ENCODE assay signal across 24 cellular contexts in the genomic region with DNA sequence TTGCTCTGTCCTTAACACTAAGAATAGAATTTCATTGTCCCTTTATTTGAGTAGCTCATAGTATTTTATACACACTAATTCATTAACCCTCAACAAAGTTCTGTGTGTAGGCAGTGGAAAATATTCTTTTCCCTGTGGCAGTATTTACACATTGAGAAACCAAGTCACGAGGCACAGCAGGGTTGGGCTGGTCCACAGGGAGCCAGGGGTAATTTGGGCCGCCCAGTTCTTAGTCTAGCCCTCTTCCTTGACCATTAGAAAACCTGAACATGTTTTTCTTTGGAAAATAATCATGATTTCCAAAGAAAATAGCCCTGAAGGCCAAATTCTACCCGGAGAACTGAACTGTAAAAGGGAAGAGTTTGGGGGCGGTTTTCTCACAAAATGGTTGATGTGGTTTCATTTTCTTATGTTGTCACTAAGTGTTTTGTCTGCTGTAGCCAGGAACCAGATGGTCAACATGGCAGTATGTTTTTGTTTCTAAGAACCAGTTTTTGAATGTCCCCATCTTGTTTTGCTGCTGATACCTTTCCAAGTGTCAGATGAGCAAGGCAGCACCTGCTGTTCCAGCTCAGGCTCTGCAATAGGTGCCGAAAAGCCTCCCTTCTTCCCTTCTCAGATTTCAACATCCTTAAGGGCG. TPM values are rescaled to one million over a fixed set of nuclear protein-coding genes. Genes with fewer than 3 reads are reported as not detected.
DNase-seq lines count a peak whose midpoint lies in the region; ATAC-seq, FAIRE-seq and TF ChIP-seq lines count a peak whose summit lies in the region.
"Had no signal": no experiment of that assay in that cellular context is flagged by ENCODE, and none has a peak within 500 bp of the region (broad histone marks: within the 10 kb centered on the region; RNA-seq: fewer than 3 reads in every experiment).

No MANE protein-coding gene starts in this region.

- H3K27ac ChIP-seq in HepG2 (ENCODE audit: extremely low read length, insufficient read depth, low read length), result peak overlapping the region; percentile 68
- H3K27ac ChIP-seq: 22Rv1, KMS-11, SK-N-MC had no signal

- TF ChIP-seq EP300 in HepG2 (IDR thresholded peaks at IDR 0.05; ENCODE audit: low read depth in 2 of 2, low read length in 2 of 2), result no peak
- TF ChIP-seq EP300 in HepG2 (CRISPR knock-in tag; IDR thresholded peaks at IDR 0.05; ENCODE audit: borderline replicate concordance), result no peak

- WGBS in HepG2 (ENCODE audit: low lambda C conversion rate), result 96% methylated on average over 6 of the region's 6 CpGs

- H3K4me3 ChIP-seq in HepG2 (replicated peaks in 1 of 3; ENCODE audit: insufficient read depth in 1 of 3, low read depth in 2 of 3, low read length in 3 of 3), result no peak overlapping the region
- H3K4me3 ChIP-seq: SK-N-MC, upper lobe of left lung had no signal

- H3K9me3 ChIP-seq in HepG2 (ENCODE audit: low read length), result no peaks in the 10 kb centered on the region
- H3K9me3 ChIP-seq: BE2C, upper lobe of left lung had no signal

- FAIRE-seq in HepG2 (lab: Jason Lieb, UNC), result no peak
- FAIRE-seq: H1 had no signal

- H4K20me1 ChIP-seq in HepG2 (ENCODE audit: insufficient read depth, low read length), result no peaks in the 10 kb centered on the region

- H3K27ac Mint-ChIP-seq in brain (peak overlapping the region in 4 of 5 experiments; percentile 80 to 97 (median 86)), type B pancreatic cell (peak overlapping the region; percentile 95)
- H3K27ac Mint-ChIP-seq: activated CD8-positive, alpha-beta T cell treated with anti-CD3 and anti-CD28 coated beads, Interleukin-2, amount 10 ng/mL, durations not matched to agents 7 days and 5 days; T-helper 2 cell treated with Interferon-gamma antibody and Interleukin-4, amounts not matched to agents 5 μg/mL and 100 μg/mL, for 36 hours had no signal

- no peak for TF ChIP-seq POLR2A in HepG2 (IDR thresholded peaks at IDR 0.05; ENCODE audit: insufficient read depth in 1 of 2, low read depth in 2 of 2, low read length in 2 of 2)

- CTCF ChIA-PET in HepG2 (lab: Yijun Ruan, JAX; ENCODE audit: low intra/inter-chr PET ratio, low total read pairs), result no interaction called here

- H3K27me3 Mint-ChIP-seq in brain, result peaks cover 3% of the 10 kb centered on the region
- no peaks in the 10 kb centered on the region for H3K27me3 Mint-ChIP-seq in type B pancreatic cell

- H3K36me3 Mint-ChIP-seq in brain (no peaks in the 10 kb centered on the region), type B pancreatic cell (peaks cover 6% of the 10 kb centered on the region)

- no TSS peak for BruUV-seq in HepG2 (replicated peaks; lab: Mats Ljungman, UMichigan)

- peak overlapping the region; percentile 60 for H3K4me2 ChIP-seq in HepG2 (ENCODE audit: low read depth, low read length)
- H3K4me2 ChIP-seq: KMS-11 had no signal

- ATAC-seq in HepG2, result no peak
- ATAC-seq: activated CD8-positive, alpha-beta T cell treated with anti-CD3 and anti-CD28 coated beads, Interleukin-2, amount 10 ng/mL, durations not matched to agents 7 days and 5 days; activated T-cell treated with anti-CD3 and anti-CD28 coated beads, Interleukin-2, amount 50 U/mL, for 4 hours had no signal

- no peak for TF ChIP-seq RAD21 in HepG2 (CRISPR knock-in tag; IDR thresholded peaks at IDR 0.05)

- H3K79me2 ChIP-seq in HepG2 (ENCODE audit: insufficient read depth, low read length), result peaks cover 61% of the 10 kb centered on the region

- H3K4me1 Mint-ChIP-seq in brain (peaks cover 32% of the 10 kb centered on the region), type B pancreatic cell (ENCODE audit: unreplicated experiment) (peaks cover 15% of the 10 kb centered on the region)

- peaks cover 57% of the 10 kb centered on the region for H3K4me1 ChIP-seq in HepG2 (ENCODE audit: insufficient read depth, low read length)
- H3K4me1 ChIP-seq: upper lobe of left lung had no signal

- H3K36me3 ChIP-seq in HepG2 (replicated peaks in 1 of 2; ENCODE audit: control insufficient read depth in 1 of 2, insufficient read depth in 2 of 2, low read length in 2 of 2), result peaks cover 0 to 1% of the 10 kb centered on the region in 2 experiments; a peak in 1 of 5 replicates
- H3K36me3 ChIP-seq: upper lobe of left lung had no signal

- no peak overlapping the region for H3K9ac ChIP-seq in HepG2 (ENCODE audit: insufficient read depth, low read depth, low read length)
- H3K9ac ChIP-seq: KMS-11 had no signal

- DNase-seq in DMS53 (lab: John Stamatoyannopoulos, UW), result peak; percentile 10
- no peak for DNase-seq in DMS53 treated with DMSO at 0.1 percent for 48 hours (lab: John Stamatoyannopoulos, UW; ENCODE audit: unreplicated experiment)
- no peak for DNase-seq in HepG2 (ENCODE audit: low spot score)
- DNase-seq in type B pancreatic cell (ENCODE audit: extremely low spot score, unreplicated experiment), result no peak
- DNase-seq in NCI-H1092 (lab: John Stamatoyannopoulos, UW), result no peak
- DNase-seq in islet precursor cell, result no peak
- no peak for DNase-seq in activated CD8-positive, alpha-beta memory T cell treated with anti-CD3 and anti-CD28 coated beads, Interleukin-2, amount 50 U/mL, for 4 hours
- DNase-seq: activated CD4-positive, CD25-positive, alpha-beta regulatory T cell; activated CD8-positive, alpha-beta T cell treated with anti-CD3 and anti-CD28 coated beads, Interleukin-2, amount 10 ng/mL, durations not matched to agents 7 days and 5 days; activated naive CD4-positive, alpha-beta T cell treated with anti-CD3 and anti-CD28 coated beads, Interleukin-2, amount 50 U/mL, for 16 hours; activated T-cell treated with anti-CD3 and anti-CD28 coated beads, Interleukin-2, amount 50 U/mL, for 4 hours; BE2C; left colon; NCI-H1048; NCI-H2107; NCI-H748 treated with DMSO at 0.1 percent for 48 hours; upper lobe of left lung had no signal

- H3K4me3 Mint-ChIP-seq in brain (peak overlapping the region in 1 of 5 experiments; percentile 67), type B pancreatic cell (no peak overlapping the region)
- H3K4me3 Mint-ChIP-seq: activated CD8-positive, alpha-beta T cell treated with anti-CD3 and anti-CD28 coated beads, Interleukin-2, amount 10 ng/mL, durations not matched to agents 7 days and 5 days; activated T-cell treated with anti-CD3 and anti-CD28 coated beads, Interleukin-2, amount 50 U/mL, for 4 hours; neural crest cell; T-helper 2 cell treated with Interferon-gamma antibody and Interleukin-4, amounts not matched to agents 5 μg/mL and 100 μg/mL, for 36 hours had no signal

- no peak for TF ChIP-seq CTCF in brain (conservative IDR thresholded peaks at IDR 0.05)
- no peak for TF ChIP-seq CTCF in HepG2 (CRISPR knock-in tag; IDR thresholded peaks at IDR 0.05)
- TF ChIP-seq CTCF in type B pancreatic cell (conservative IDR thresholded peaks at IDR 0.05), result no peak

- H3K9me3 Mint-ChIP-seq in brain (peaks cover 0 to 5% (median 0%) of the 10 kb centered on the region in 5 experiments), type B pancreatic cell (peaks cover 3% of the 10 kb centered on the region)
- H3K9me3 Mint-ChIP-seq: activated T-cell treated with anti-CD3 and anti-CD28 coated beads, Interleukin-2, amount 50 U/mL, for 4 hours; neural crest cell; T-helper 2 cell treated with Interferon-gamma antibody and Interleukin-4, amounts not matched to agents 5 μg/mL and 100 μg/mL, for 36 hours had no signal

- H2AFZ ChIP-seq in HepG2 (ENCODE audit: low read length), result no peak overlapping the region

- intact Hi-C loops in HepG2 (cut with micrococcal nuclease; ENCODE audit: unreplicated experiment), result no loop called here

- POLR2A ChIA-PET in HepG2 (lab: Yijun Ruan, JAX), result interaction anchor here (0.6 to 1.9 kb wide), 7 partner anchors 8 to 94 kb away, joined by 3 to 20 read pairs (median 6); a partner anchor contains a TSS

- no peaks in the 10 kb centered on the region for H3K27me3 ChIP-seq in HepG2 (ENCODE audit: control insufficient read depth in 1 of 2, insufficient read depth in 2 of 2, low read length in 2 of 2)
- H3K27me3 ChIP-seq: BE2C, upper lobe of left lung had no signal

- in situ Hi-C loops in HepG2 (cut with HindIII; ENCODE audit: extremely low pct_ligation_motif_present, low pct_unique_long_range_greater_than_20kb), result no loop called here

TF ChIP-seq in HepG2, 621 proteins besides CTCF, POLR2A, EP300 and RAD21 (continues in another document):
- TF ChIP-seq ZSCAN31 (CRISPR knock-in tag; IDR thresholded peaks at IDR 0.05; ENCODE audit: low read depth) (no peak), GABPA (IDR thresholded peaks at IDR 0.05; ENCODE audit: low read depth, low read length) (no peak), GABPA (CRISPR knock-in tag; IDR thresholded peaks at IDR 0.05; ENCODE audit: low read depth) (no peak), TMF1 (CRISPR knock-in tag; IDR thresholded peaks at IDR 0.05; ENCODE audit: low read depth) (no peak)
- TF ChIP-seq, protein P1, sequence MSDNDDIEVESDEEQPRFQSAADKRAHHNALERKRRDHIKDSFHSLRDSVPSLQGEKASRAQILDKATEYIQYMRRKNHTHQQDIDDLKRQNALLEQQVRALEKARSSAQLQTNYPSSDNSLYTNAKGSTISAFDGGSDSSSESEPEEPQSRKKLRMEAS (IDR thresholded peaks at IDR 0.05), result no peak

RNA-seq across cellular contexts. Expression of a gene that starts 29.6 kb away (rescaled TPM):
- polyA plus RNA-seq in brain (ENCODE audit: insufficient read depth, low read depth, low replicate concordance) (5.4 TPM), HepG2 (2011; rRNA removed) (15.0 and 17.4 TPM in 2 replicates)
- total RNA-seq in HepG2 (2016; rRNA removed; fragmentation: Illumina TruSeq; extraction: Trizol) (34.1 and 36.7 TPM in 2 replicates), type B pancreatic cell (ENCODE audit: low replicate concordance) (24.9 and 44.1 TPM in 2 replicates)
- 24.5 and 25.4 TPM in 2 replicates for total RNA-seq in HepG2 (2016; cell fraction: cytosol; rRNA removed; fragmentation: Illumina TruSeq; extraction: Trizol; ENCODE audit: low read depth)
- total RNA-seq in HepG2 (2016; cell fraction: insoluble cytoplasmic fraction; rRNA removed; fragmentation: Illumina TruSeq; extraction: Trizol), result 31.7 and 34.4 TPM in 2 replicates
- 12.5 and 13.4 TPM in 2 replicates for total RNA-seq in HepG2 (2016; cell fraction: membrane; rRNA removed; fragmentation: Illumina TruSeq; extraction: Trizol)
- total RNA-seq in HepG2 (2016; cell fraction: nucleus; rRNA removed; fragmentation: Illumina TruSeq; extraction: Trizol), result 68.4 and 71.0 TPM in 2 replicates
- polyA plus RNA-seq in HepG2 (2011; cell fraction: cytosol; rRNA removed), result 8.9 and 10.6 TPM in 2 replicates
- polyA plus RNA-seq in HepG2 (2011; cell fraction: nucleus; rRNA removed), result 37.6 and 39.6 TPM in 2 replicates
- polyA plus RNA-seq in HepG2 (2012), result 21.7 and 22.1 TPM in 2 replicates
- polyA plus RNA-seq in HepG2 (2016; cell fraction: cytosol; fragmentation: Illumina TruSeq; extraction: Trizol; ENCODE audit: low read depth), result 1.3 and 1.4 TPM in 2 replicates
- 19.3 and 20.1 TPM in 2 replicates for polyA plus RNA-seq in HepG2 (2016; cell fraction: insoluble cytoplasmic fraction; fragmentation: Illumina TruSeq; extraction: Trizol; ENCODE audit: low read depth)
- polyA plus RNA-seq in HepG2 (2016; cell fraction: membrane; fragmentation: Illumina TruSeq; extraction: Trizol; ENCODE audit: low read depth), result 2.5 and 2.8 TPM in 2 replicates
- 33.5 and 34.3 TPM in 2 replicates for polyA plus RNA-seq in HepG2 (2016; cell fraction: nucleus; fragmentation: Illumina TruSeq; extraction: Trizol; ENCODE audit: insufficient read depth, low read depth)
- polyA minus RNA-seq in HepG2 (2011; rRNA and poly(A)+ RNA removed; ENCODE audit: low replicate concordance), result 7.5 and 73.0 TPM in 2 replicates
- polyA minus RNA-seq in HepG2 (2011; cell fraction: cytosol; rRNA and poly(A)+ RNA removed), result 33.6 and 40.2 TPM in 2 replicates
- 304 and 307 TPM in 2 replicates for polyA minus RNA-seq in HepG2 (2011; cell fraction: nucleus; rRNA and poly(A)+ RNA removed)
- total RNA-seq: activated CD8-positive, alpha-beta T cell treated with anti-CD3 and anti-CD28 coated beads, Interleukin-2, amount 10 ng/mL, durations not matched to agents 7 days and 5 days had no signal
